Comparison of ENCODE assay signal across 8 cellular contexts in the genomic region with DNA sequence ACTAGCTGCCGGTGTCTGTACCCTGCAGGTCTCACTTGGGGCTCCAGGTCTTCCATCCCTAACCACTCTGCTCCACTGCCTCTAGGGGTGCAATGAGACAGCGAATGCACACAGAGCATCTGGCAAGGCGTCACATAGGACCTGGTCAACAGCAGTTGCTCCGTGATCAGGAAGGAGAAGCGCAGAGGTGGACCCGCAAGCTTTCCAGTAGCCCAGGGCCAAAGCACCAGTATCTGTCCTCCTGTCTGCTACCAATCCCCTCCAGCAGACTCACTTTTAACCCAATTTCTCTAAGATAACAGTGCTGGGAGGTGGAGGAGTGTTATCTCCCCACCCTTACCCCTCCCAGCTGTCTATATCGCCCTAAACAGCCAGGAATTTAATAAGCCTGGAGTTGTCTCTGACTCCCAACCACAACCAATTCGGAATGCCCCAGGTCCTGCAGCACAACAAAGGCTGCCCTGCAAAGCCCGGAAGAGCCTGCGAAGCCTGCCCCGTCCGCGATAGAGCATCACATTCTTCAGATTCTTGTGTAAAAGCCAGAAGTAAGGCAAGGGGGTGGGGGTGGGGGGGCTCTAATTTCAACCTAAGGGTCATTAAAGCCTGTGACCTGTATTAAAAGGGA. TPM values are rescaled to one million over a fixed set of nuclear protein-coding genes. Genes with fewer than 3 reads are reported as not detected.
DNase-seq lines count a peak whose midpoint lies in the region; ATAC-seq and TF ChIP-seq lines count a peak whose summit lies in the region.

No MANE protein-coding gene starts in this region.

- TF ChIP-seq RAD21 in IMR-90 (IDR thresholded peaks at IDR 0.05; ENCODE audit: low read length), result peak; percentile 26; the same call in 1 of the 2 replicates

- peak overlapping the region; percentile 71 for H3K27ac Mint-ChIP-seq in stimulated activated naive B cell treated with anti-CD40 and anti-IgM and Interleukin-4, amounts not matched to agents 10 μg/mL and 1 μg/mL and 100 μg/mL, for 72 hours

- H2BK5ac ChIP-seq in IMR-90 (ENCODE audit: low read depth, low read length, poor library complexity, severe bottlenecking), result peak overlapping the region; percentile 92

- in situ Hi-C loops in IMR-90 (cut with MboI; ENCODE audit: low sequenced_read_pairs), result no loop called here

- H3K4me3 ChIP-seq in AG10803 (ENCODE audit: low read length), result peak overlapping the region; percentile 33
- H3K4me3 ChIP-seq in IMR-90 (ENCODE audit: insufficient read depth, low read depth, low read length), result no peak overlapping the region
- peak overlapping the region; percentile 7 to 54 for H3K4me3 ChIP-seq in ascending aorta
- H3K4me3 ChIP-seq in iPS-18a (ENCODE audit: low read length), result peak overlapping the region; percentile 33

- H4K8ac ChIP-seq in IMR-90 (ENCODE audit: low read depth in 2 of 2, low read length in 2 of 2), result peak overlapping the region; percentile 54 to 84

- DNase-seq in AG10803 (ENCODE audit: low read depth) (peak; percentile 90), IMR-90 (peak; percentile 78), ascending aorta (ENCODE audit: low spot score in 2 of 2) (no peak)
- no peak for DNase-seq in stimulated activated naive B cell treated with anti-CD40 and anti-IgM and Interleukin-4, amounts not matched to agents 10 μg/mL and 1 μg/mL and 100 μg/mL, for 72 hours

- TF ChIP-seq POLR2A in IMR-90 (IDR thresholded peaks at IDR 0.05; ENCODE audit: low read depth, low read length), result no peak

- peaks cover 100% of the 10 kb centered on the region for H4K20me1 ChIP-seq in IMR-90 (ENCODE audit: insufficient read depth, low read length)

- H3K4me1 Mint-ChIP-seq in stimulated activated naive B cell treated with anti-CD40 and anti-IgM and Interleukin-4, amounts not matched to agents 10 μg/mL and 1 μg/mL and 100 μg/mL, for 72 hours, result peaks cover 77 to 98% of the 10 kb centered on the region in 2 donors

- H2AFZ ChIP-seq in IMR-90 (replicated peaks; ENCODE audit: low read length, poor library complexity), result no peak overlapping the region

- H3K9me3 ChIP-seq in IMR-90 (ENCODE audit: control insufficient read depth, insufficient read depth, low read length), result no peaks in the 10 kb centered on the region
- no peaks in the 10 kb centered on the region for H3K9me3 ChIP-seq in ascending aorta
- H3K9me3 ChIP-seq in iPS-18a (ENCODE audit: control insufficient read depth, low read depth, low read length), result no peaks in the 10 kb centered on the region

- POLR2A ChIA-PET in IMR-90 (lab: Charles Lee; ENCODE audit: unreplicated experiment), result no interaction called here

- peak overlapping the region; percentile 31 for H3K18ac ChIP-seq in IMR-90 (ENCODE audit: low read depth, low read length)

- dilution Hi-C loops in IMR-90 (cut with HindIII; ENCODE audit: low sequenced_read_pairs, unreplicated experiment), result no loop called here

- 40% methylated on average over 1 of the region's 13 CpGs; no CpG with 5 or more reads in 1 of the 2 experiments for WGBS in IMR-90 (ENCODE audit: extremely low coverage in 2 of 2, insufficient read length in 1 of 2), 2 experiments

- H3K36me3 ChIP-seq in IMR-90 (ENCODE audit: control insufficient read depth, insufficient read depth, low read length), result peaks cover 46% of the 10 kb centered on the region
- H3K36me3 ChIP-seq in ascending aorta, result peaks cover 5 to 23% of the 10 kb centered on the region in 2 donors
- H3K36me3 ChIP-seq in iPS-18a (ENCODE audit: control insufficient read depth, low read depth, low read length), result no peaks in the 10 kb centered on the region

- peaks cover 55% of the 10 kb centered on the region for H3K9me1 ChIP-seq in IMR-90 (ENCODE audit: insufficient read depth, low read length)

- H2BK20ac ChIP-seq in IMR-90 (ENCODE audit: low read depth, low read length), result peak overlapping the region; percentile 79; the same call in 1 of the 2 replicates

- peaks cover 72% of the 10 kb centered on the region for H3K4me1 ChIP-seq in IMR-90 (ENCODE audit: control insufficient read depth, insufficient read depth, low read length)
- peaks cover 74 to 98% of the 10 kb centered on the region in 2 donors for H3K4me1 ChIP-seq in ascending aorta
- peaks cover 62% of the 10 kb centered on the region for H3K4me1 ChIP-seq in iPS-18a (ENCODE audit: control insufficient read depth, low read depth, low read length)

- H3K9ac ChIP-seq in IMR-90 (ENCODE audit: low read depth, low read length), result peak overlapping the region; percentile 58
- H3K9ac ChIP-seq in iPS-18a (ENCODE audit: low read length), result peak overlapping the region; percentile 44

- H3K4me2 ChIP-seq in IMR-90 (ENCODE audit: low read depth, low read length), result peak overlapping the region; percentile 61

- peaks cover 43 to 59% of the 10 kb centered on the region in 2 donors for H3K36me3 Mint-ChIP-seq in stimulated activated naive B cell treated with anti-CD40 and anti-IgM and Interleukin-4, amounts not matched to agents 10 μg/mL and 1 μg/mL and 100 μg/mL, for 72 hours

- TF ChIP-seq CTCF in AG10803 (conservative IDR thresholded peaks at IDR 0.05; ENCODE audit: low read length), result no peak
- 0 out of 2 replicates have a peak, but pooled peaks have one; percentile 23 for TF ChIP-seq CTCF in IMR-90 (conservative IDR thresholded peaks at IDR 0.05; ENCODE audit: low read depth, low read length)
- no peak for TF ChIP-seq CTCF in ascending aorta (IDR thresholded peaks at IDR 0.05)

- peak overlapping the region; percentile 93 for H3K4ac ChIP-seq in IMR-90 (ENCODE audit: low read depth, low read length)

- H2AK9ac ChIP-seq in IMR-90 (replicated peaks; ENCODE audit: low read depth, low read length, poor library complexity), result peak overlapping the region; percentile 35

- no TSS peak for BruUV-seq in IMR-90 (replicated peaks; lab: Mats Ljungman, UMichigan)

- CTCF ChIA-PET in IMR-90 (lab: Yijun Ruan, JAX), result interaction anchor here (0.7 kb wide), 1 partner anchor 858 kb away, joined by 3 read pairs; no protein-coding TSS in a partner anchor

- peak overlapping the region; percentile 90 for H2AK5ac ChIP-seq in IMR-90 (ENCODE audit: low read depth, low read length)

- H2BK15ac ChIP-seq in IMR-90 (ENCODE audit: low read depth, low read length), result peak overlapping the region; percentile 29; the same call in 1 of the 3 replicates

- no peaks in the 10 kb centered on the region for H3K27me3 Mint-ChIP-seq in stimulated activated naive B cell treated with anti-CD40 and anti-IgM and Interleukin-4, amounts not matched to agents 10 μg/mL and 1 μg/mL and 100 μg/mL, for 72 hours

- no peaks in the 10 kb centered on the region for H3K9me3 Mint-ChIP-seq in stimulated activated naive B cell treated with anti-CD40 and anti-IgM and Interleukin-4, amounts not matched to agents 10 μg/mL and 1 μg/mL and 100 μg/mL, for 72 hours

- H3K27ac ChIP-seq in IMR-90 (ENCODE audit: insufficient read depth, low read length) (peak overlapping the region; percentile 93), ascending aorta (peak overlapping the region; percentile 92 to 99), iPS-18a (ENCODE audit: low read length) (peak overlapping the region; percentile 70)

- peak; percentile 52 for ATAC-seq in IMR-90 (ENCODE audit: low read depth)
- no peak for ATAC-seq in stimulated activated naive B cell treated with anti-CD40 and anti-IgM and Interleukin-4, amounts not matched to agents 10 μg/mL and 1 μg/mL and 100 μg/mL, for 72 hours (replicated peaks)
- ATAC-seq in HG03469 (IDR thresholded peaks at IDR 0.05; ENCODE audit: unreplicated experiment), result no peak
- no peak for ATAC-seq in HG02884 (IDR thresholded peaks at IDR 0.05; ENCODE audit: unreplicated experiment)
- no peak for ATAC-seq in HG02678 (IDR thresholded peaks at IDR 0.05; ENCODE audit: unreplicated experiment)

- peak overlapping the region; percentile 92 for H3K23ac ChIP-seq in IMR-90 (ENCODE audit: low read depth, low read length)

- H3K14ac ChIP-seq in IMR-90 (replicated peaks; ENCODE audit: low read depth, low read length), result peak overlapping the region; percentile 93

- H3K79me1 ChIP-seq in IMR-90 (ENCODE audit: low read depth in 1 of 2, low read length in 2 of 2), result peaks cover 0 to 55% of the 10 kb centered on the region in 2 experiments; a peak in 2 of 4 replicates

- peak overlapping the region; percentile 58 for H4K5ac ChIP-seq in IMR-90 (ENCODE audit: low read depth, low read length)

- intact Hi-C loops in IMR-90 (cut with micrococcal nuclease) (loop anchor here (5.0 kb wide), 1 partner anchor 99 kb away; no protein-coding TSS in a partner anchor), ascending aorta (cut with DNase I) (no loop called here)

- peak overlapping the region in 1 of 2 donors; percentile 22 for H3K4me3 Mint-ChIP-seq in stimulated activated naive B cell treated with anti-CD40 and anti-IgM and Interleukin-4, amounts not matched to agents 10 μg/mL and 1 μg/mL and 100 μg/mL, for 72 hours

- peak overlapping the region; percentile 73 for H4K91ac ChIP-seq in IMR-90 (ENCODE audit: insufficient read depth, low read depth, low read length)

- H3K27me3 ChIP-seq in IMR-90 (ENCODE audit: control insufficient read depth, insufficient read depth, low read length), result no peaks in the 10 kb centered on the region
- H3K27me3 ChIP-seq in ascending aorta, result no peaks in the 10 kb centered on the region
- no peaks in the 10 kb centered on the region for H3K27me3 ChIP-seq in iPS-18a (ENCODE audit: control insufficient read depth, insufficient read depth, low read length)

- peak overlapping the region; percentile 93 for H2BK120ac ChIP-seq in IMR-90 (ENCODE audit: low read depth, low read length)

- peak overlapping the region; percentile 75 for H3K56ac ChIP-seq in IMR-90 (ENCODE audit: extremely low read depth, insufficient read depth, low read length)

TF ChIP-seq in IMR-90, 13 proteins besides CTCF, POLR2A, EP300 and RAD21 (continues in another document):
- TF ChIP-seq MAZ (IDR thresholded peaks at IDR 0.05; ENCODE audit: borderline replicate concordance, low read depth, low read length) (no peak), CHD1 (IDR thresholded peaks at IDR 0.05; ENCODE audit: low read depth, low read length) (no peak), FOS (IDR thresholded peaks at IDR 0.05; ENCODE audit: low read depth, low read length) (no peak), MAFK (IDR thresholded peaks at IDR 0.05; ENCODE audit: low read depth, low read length) (no peak), RCOR1 (IDR thresholded peaks at IDR 0.05; ENCODE audit: insufficient replicate concordance, low read length) (no peak), CEBPB (IDR thresholded peaks at IDR 0.05; ENCODE audit: low read depth, low read length) (no peak), RFX5 (IDR thresholded peaks at IDR 0.05; ENCODE audit: low read depth, low read length) (no peak), SMC3 (IDR thresholded peaks at IDR 0.05; ENCODE audit: low read depth, low read length) (no peak), NFE2L2 (IDR thresholded peaks at IDR 0.05; ENCODE audit: low read depth, low read length) (no peak), BHLHE40 (IDR thresholded peaks at IDR 0.05; ENCODE audit: low read depth, low read length) (no peak), MXI1 (IDR thresholded peaks at IDR 0.05; ENCODE audit: borderline replicate concordance, low read depth, low read length) (no peak)

RNA-seq across cellular contexts. Expression of a gene that starts 19.3 kb away (rescaled TPM):
- total RNA-seq in IMR-90 (2012; rRNA removed), result 554 and 783 TPM in 2 replicates
- polyA plus RNA-seq in IMR-90 (2012; rRNA removed), result 475 and 507 TPM in 2 replicates
- 197 and 382 TPM in 2 replicates for polyA plus RNA-seq in IMR-90 (2012; cell fraction: cytosol; rRNA removed)
- polyA plus RNA-seq in IMR-90 (2012; cell fraction: nucleus; rRNA removed; ENCODE audit: low replicate concordance), result 449 and 493 TPM in 2 replicates
- 1,114 TPM for total RNA-seq in ascending aorta

Comparison
In these comparisons a context has a peak if more than half of its experiments do, and no peak if none do; other contexts are left out.
1. DNase-seq: peak in AG10803 (single experiment) and IMR-90 (single experiment); none in ascending aorta (0 of 2) and stimulated activated naive B cell treated with anti-CD40 and anti-IgM and Interleukin-4, amounts not matched to agents 10 μg/mL and 1 μg/mL and 100 μg/mL, for 72 hours (single experiment).
2. Peak in every context shown above with its lines, with median percentiles within 50 percentile points of each other: H3K27ac ChIP-seq.